ENCODE assay signal across 1 cellular context in the genomic region with DNA sequence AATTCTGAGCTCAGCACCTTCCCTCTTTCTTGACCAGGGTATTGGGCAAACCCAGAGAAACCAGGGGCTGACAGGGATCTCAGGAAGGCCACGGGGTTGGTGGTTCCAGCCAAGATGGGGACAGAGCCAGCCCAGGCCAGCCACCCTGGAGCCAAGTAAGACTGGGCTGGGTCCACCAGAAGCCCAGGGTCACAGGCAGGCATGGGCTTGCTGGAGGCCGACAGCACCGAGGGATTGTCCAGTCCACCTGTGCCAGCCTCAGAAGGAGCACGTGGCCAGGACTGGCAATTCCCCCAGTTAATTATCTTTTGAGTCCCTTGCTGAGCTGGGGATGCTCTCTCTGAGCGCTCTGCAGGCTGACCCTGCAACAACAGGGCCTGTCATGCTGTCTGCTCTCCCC.
TF ChIP-seq lines count a peak whose summit lies in the region.

No MANE protein-coding gene starts in this region.

TF ChIP-seq in SK-N-SH treated with all-trans-retinoic acid at 6 μM for 48 hours, 23 proteins besides CTCF, POLR2A, EP300 and RAD21 (continued from another document):
- TF ChIP-seq, protein P1, sequence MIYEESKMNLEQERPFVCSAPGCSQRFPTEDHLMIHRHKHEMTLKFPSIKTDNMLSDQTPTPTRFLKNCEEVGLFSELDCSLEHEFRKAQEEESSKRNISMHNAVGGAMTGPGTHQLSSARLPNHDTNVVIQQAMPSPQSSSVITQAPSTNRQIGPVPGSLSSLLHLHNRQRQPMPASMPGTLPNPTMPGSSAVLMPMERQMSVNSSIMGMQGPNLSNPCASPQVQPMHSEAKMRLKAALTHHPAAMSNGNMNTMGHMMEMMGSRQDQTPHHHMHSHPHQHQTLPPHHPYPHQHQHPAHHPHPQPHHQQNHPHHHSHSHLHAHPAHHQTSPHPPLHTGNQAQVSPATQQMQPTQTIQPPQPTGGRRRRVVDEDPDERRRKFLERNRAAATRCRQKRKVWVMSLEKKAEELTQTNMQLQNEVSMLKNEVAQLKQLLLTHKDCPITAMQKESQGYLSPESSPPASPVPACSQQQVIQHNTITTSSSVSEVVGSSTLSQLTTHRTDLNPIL (CRISPR knock-in tag; IDR thresholded peaks at IDR 0.05; ENCODE audit: low read depth), result no peak
- no peak for TF ChIP-seq ZNF70 (CRISPR knock-in tag; IDR thresholded peaks at IDR 0.05)
- TF ChIP-seq ZNF565 (CRISPR knock-in tag; conservative IDR thresholded peaks at IDR 0.05; ENCODE audit: low read depth), result no peak
- TF ChIP-seq, protein P2, sequence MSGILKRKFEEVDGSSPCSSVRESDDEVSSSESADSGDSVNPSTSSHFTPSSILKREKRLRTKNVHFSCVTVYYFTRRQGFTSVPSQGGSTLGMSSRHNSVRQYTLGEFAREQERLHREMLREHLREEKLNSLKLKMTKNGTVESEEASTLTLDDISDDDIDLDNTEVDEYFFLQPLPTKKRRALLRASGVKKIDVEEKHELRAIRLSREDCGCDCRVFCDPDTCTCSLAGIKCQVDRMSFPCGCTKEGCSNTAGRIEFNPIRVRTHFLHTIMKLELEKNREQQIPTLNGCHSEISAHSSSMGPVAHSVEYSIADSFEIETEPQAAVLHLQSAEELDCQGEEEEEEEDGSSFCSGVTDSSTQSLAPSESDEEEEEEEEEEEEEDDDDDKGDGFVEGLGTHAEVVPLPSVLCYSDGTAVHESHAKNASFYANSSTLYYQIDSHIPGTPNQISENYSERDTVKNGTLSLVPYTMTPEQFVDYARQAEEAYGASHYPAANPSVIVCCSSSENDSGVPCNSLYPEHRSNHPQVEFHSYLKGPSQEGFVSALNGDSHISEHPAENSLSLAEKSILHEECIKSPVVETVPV (CRISPR knock-in tag; IDR thresholded peaks at IDR 0.05), result no peak
